In genomic region chr5:131981516-131981915, GRCh38 we compare ENCODE assay signal across 34 cellular contexts. TPM values are rescaled to one million over a fixed set of nuclear protein-coding genes. Genes with fewer than 3 reads are reported as not detected.
"Had no signal": no experiment of that assay in that cellular context is flagged by ENCODE, and none has a peak within 500 bp of the region (broad histone marks: within the 10 kb centered on the region; RNA-seq: fewer than 3 reads in every experiment).

No MANE protein-coding gene starts in this region.

- H3K36me3 ChIP-seq: breast epithelium, MG63, Peyer's patch, SJSA1 had no signal

- H3K4me1 ChIP-seq: breast epithelium, Peyer's patch, SJSA1 had no signal

- H3K9me3 ChIP-seq: breast epithelium, MG63, Peyer's patch, SJSA1 had no signal

- H3K4me1 Mint-ChIP-seq: activated B cell treated with CpG ODN at 0.5 μM for 24 hours had no signal

- H3K4me3 Mint-ChIP-seq: activated B cell treated with CpG ODN at 0.5 μM for 24 hours; activated CD4-positive, alpha-beta memory T cell treated with anti-CD3 and anti-CD28 coated beads for 36 hours; activated CD4-positive, alpha-beta T cell treated with anti-CD3 and anti-CD28 coated beads, Interleukin-2, amount 10 ng/mL, durations not matched to agents 7 days and 5 days; activated naive CD4-positive, alpha-beta T cell treated with anti-CD3 and anti-CD28 coated beads, Interleukin-2, amount 10 ng/mL, durations not matched to agents 7 days and 5 days; activated naive CD8-positive, alpha-beta T cell treated with anti-CD3 and anti-CD28 coated beads for 36 hours; activated T-cell treated with anti-CD3 and anti-CD28 coated beads, Interleukin-2, amount 50 U/mL, for 4 hours; activated T-helper 17 cell treated with anti-CD3 and anti-CD28 coated beads, Interleukin-2, amount 50 U/mL, for 72 hours; T-helper 17 cell had no signal

- DNase-seq: activated B cell treated with CpG ODN at 0.5 μM for 24 hours; activated CD4-positive, alpha-beta memory T cell treated with anti-CD3 and anti-CD28 coated beads for 36 hours; activated CD4-positive, alpha-beta T cell treated with anti-CD3 and anti-CD28 coated beads, Interleukin-2, amount 10 ng/mL, durations not matched to agents 7 days and 5 days; activated CD8-positive, alpha-beta memory T cell treated with anti-CD3 and anti-CD28 coated beads for 24 hours; activated gamma-delta T cell treated with Interleukin-2 at 50 U/mL for 16 hours; activated naive CD4-positive, alpha-beta T cell treated with anti-CD3 and anti-CD28 coated beads, Interleukin-2, amount 10 ng/mL, durations not matched to agents 7 days and 5 days; activated naive CD8-positive, alpha-beta T cell treated with anti-CD3 and anti-CD28 coated beads for 36 hours; activated T-cell treated with anti-CD3 and anti-CD28 coated beads, Interleukin-2, amount 50 U/mL, for 4 hours; central memory CD4-positive, alpha-beta T cell; IMR-90; KG1; MG63; MV-4-11; NCI-H1092 treated with DMSO at 0.1 percent for 48 hours; NCI-H1417 treated with DMSO at 0.1 percent for 48 hours; NCI-H1694; NCI-H2029; NCI-H2107; NCI-H2171 treated with DMSO at 0.1 percent for 48 hours; NCI-H226; NCI-H510A; NCI-H526 treated with DMSO at 0.1 percent for 48 hours; NCI-H82; SHP77; SW 1271; T-helper 17 cell; T-helper 9 cell had no signal

- H3K36me3 Mint-ChIP-seq: activated CD4-positive, alpha-beta memory T cell treated with anti-CD3 and anti-CD28 coated beads for 36 hours; activated naive CD4-positive, alpha-beta T cell treated with anti-CD3 and anti-CD28 coated beads, Interleukin-2, amount 10 ng/mL, durations not matched to agents 7 days and 5 days; activated naive CD8-positive, alpha-beta T cell treated with anti-CD3 and anti-CD28 coated beads for 36 hours had no signal

- ATAC-seq: activated T-cell treated with anti-CD3 and anti-CD28 coated beads, Interleukin-2, amount 50 U/mL, for 4 hours; activated T-helper 17 cell treated with anti-CD3 and anti-CD28 coated beads, Interleukin-2, amount 50 U/mL, for 72 hours; SK-N-SH treated with all-trans-retinoic acid at 6 μM for 48 hours; T-helper 17 cell had no signal

- H3K9me3 Mint-ChIP-seq: activated B cell treated with CpG ODN at 0.5 μM for 24 hours; activated CD4-positive, alpha-beta memory T cell treated with anti-CD3 and anti-CD28 coated beads for 36 hours; activated CD4-positive, alpha-beta T cell treated with anti-CD3 and anti-CD28 coated beads, Interleukin-2, amount 10 ng/mL, durations not matched to agents 7 days and 5 days; activated naive CD4-positive, alpha-beta T cell treated with anti-CD3 and anti-CD28 coated beads, Interleukin-2, amount 10 ng/mL, durations not matched to agents 7 days and 5 days; activated naive CD8-positive, alpha-beta T cell treated with anti-CD3 and anti-CD28 coated beads for 36 hours; activated T-cell treated with anti-CD3 and anti-CD28 coated beads, Interleukin-2, amount 50 U/mL, for 4 hours; activated T-helper 17 cell treated with anti-CD3 and anti-CD28 coated beads, Interleukin-2, amount 50 U/mL, for 72 hours had no signal

- H3K27me3 Mint-ChIP-seq: activated CD4-positive, alpha-beta memory T cell treated with anti-CD3 and anti-CD28 coated beads for 36 hours; activated naive CD8-positive, alpha-beta T cell treated with anti-CD3 and anti-CD28 coated beads for 36 hours; activated T-helper 17 cell treated with anti-CD3 and anti-CD28 coated beads, Interleukin-2, amount 50 U/mL, for 72 hours; T-helper 17 cell had no signal

- H3K27ac ChIP-seq: breast epithelium, Peyer's patch, RWPE1, SJSA1 had no signal

- H3K4me3 ChIP-seq: breast epithelium, MG63, Peyer's patch, SJSA1 had no signal

- H3K27me3 ChIP-seq: breast epithelium, MG63, Peyer's patch, SJSA1 had no signal

- H3K27ac Mint-ChIP-seq: activated B cell treated with CpG ODN at 0.5 μM for 24 hours; activated CD4-positive, alpha-beta memory T cell treated with anti-CD3 and anti-CD28 coated beads for 36 hours; activated CD4-positive, alpha-beta T cell treated with anti-CD3 and anti-CD28 coated beads, Interleukin-2, amount 10 ng/mL, durations not matched to agents 7 days and 5 days; activated naive CD4-positive, alpha-beta T cell treated with anti-CD3 and anti-CD28 coated beads, Interleukin-2, amount 10 ng/mL, durations not matched to agents 7 days and 5 days; activated naive CD8-positive, alpha-beta T cell treated with anti-CD3 and anti-CD28 coated beads for 36 hours; activated T-helper 17 cell treated with anti-CD3 and anti-CD28 coated beads, Interleukin-2, amount 50 U/mL, for 72 hours; T-helper 17 cell had no signal

RNA-seq across cellular contexts. Expression of gene ACSL6, which starts 29.9 kb away (rescaled TPM):
- total RNA-seq: IMR-90, LHCN-M2 had no signal

RNA-seq across cellular contexts. Expression of gene MEIKIN, which starts 36.1 kb away (rescaled TPM):
- total RNA-seq: activated B cell treated with CpG ODN at 0.5 μM for 24 hours; activated CD4-positive, alpha-beta T cell treated with anti-CD3 and anti-CD28 coated beads, Interleukin-2, amount 10 ng/mL, durations not matched to agents 7 days and 5 days; activated naive CD8-positive, alpha-beta T cell treated with anti-CD3 and anti-CD28 coated beads for 36 hours; activated T-cell treated with anti-CD3 and anti-CD28 coated beads, Interleukin-2, amount 50 U/mL, for 4 hours; activated T-helper 17 cell treated with anti-CD3 and anti-CD28 coated beads, Interleukin-2, amount 50 U/mL, for 72 hours; breast epithelium; IMR-90; LHCN-M2; Peyer's patch; SJSA1 had no signal
